Comparison of ENCODE assay signal across 27 cellular contexts in the genomic region with DNA sequence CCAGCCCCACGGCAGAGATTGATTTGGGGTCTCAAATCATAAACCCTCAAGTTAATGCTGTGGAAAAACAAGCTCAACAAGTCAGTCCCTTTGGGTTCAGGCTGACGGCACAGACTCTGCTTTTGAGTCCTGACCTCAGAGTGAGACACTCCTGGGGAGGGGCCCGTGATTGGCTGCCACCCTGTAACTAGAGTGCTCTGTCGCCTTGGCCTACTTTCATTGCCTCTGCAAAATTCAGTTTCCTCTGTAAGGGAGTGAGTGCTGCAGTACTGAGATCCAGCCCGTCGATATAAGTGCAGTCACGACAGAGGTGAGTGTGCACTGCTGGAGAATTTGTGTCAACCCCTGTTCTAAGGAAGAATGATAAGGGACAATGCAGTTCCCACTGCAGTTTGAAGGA.
"Had no signal": no experiment of that assay in that cellular context is flagged by ENCODE, and none has a peak within 500 bp of the region (broad histone marks: within the 10 kb centered on the region; RNA-seq: fewer than 3 reads in every experiment).

No MANE protein-coding gene starts in this region.

- H3K27me3 Mint-ChIP-seq: activated B cell treated with CpG ODN at 0.5 μM for 24 hours; activated CD8-positive, alpha-beta memory T cell treated with anti-CD3 and anti-CD28 coated beads, Interleukin-2, amount 10 ng/mL, durations not matched to agents 7 days and 5 days; activated naive CD8-positive, alpha-beta T cell; IgD-negative memory B cell had no signal

- H3K4me1 Mint-ChIP-seq: activated B cell treated with CpG ODN at 0.5 μM for 24 hours; activated CD8-positive, alpha-beta memory T cell treated with anti-CD3 and anti-CD28 coated beads, Interleukin-2, amount 10 ng/mL, durations not matched to agents 7 days and 5 days had no signal

- H3K27ac ChIP-seq: breast epithelium, SJSA1 had no signal

- H3K4me3 Mint-ChIP-seq: activated B cell treated with CpG ODN at 0.5 μM for 24 hours; activated CD8-positive, alpha-beta memory T cell treated with anti-CD3 and anti-CD28 coated beads, Interleukin-2, amount 10 ng/mL, durations not matched to agents 7 days and 5 days; activated naive CD4-positive, alpha-beta T cell treated with anti-CD3 and anti-CD28 coated beads for 36 hours; activated naive CD8-positive, alpha-beta T cell; activated T-cell treated with anti-CD3 and anti-CD28 coated beads, Interleukin-2, amount 50 U/mL, for 4 hours; IgD-negative memory B cell; T-helper 1 cell treated with Interleukin-12 subunit alpha and Interleukin-12 subunit beta and Interleukin-4 antibody, amounts not matched to agents 30 μg/mL and 1 μg/mL, for 36 hours had no signal

- H3K9me3 ChIP-seq: breast epithelium, SJSA1 had no signal

- DNase-seq: activated B cell treated with CpG ODN at 0.5 μM for 24 hours; activated CD4-positive, alpha-beta T cell treated with anti-CD3 and anti-CD28 coated beads, Interleukin-2, amount 50 U/mL, for 1 hour; activated CD8-positive, alpha-beta memory T cell treated with anti-CD3 and anti-CD28 coated beads, Interleukin-2, amount 10 ng/mL, durations not matched to agents 7 days and 5 days; activated gamma-delta T cell; activated naive CD4-positive, alpha-beta T cell treated with anti-CD3 and anti-CD28 coated beads for 36 hours; activated T-cell treated with anti-CD3 and anti-CD28 coated beads, Interleukin-2, amount 50 U/mL, for 4 hours; aorta; caudate nucleus; KG1; NCI-H1092; NCI-H1417; NCI-H1694; NCI-H2029; NCI-H345; NCI-H510A; NCI-H526 treated with DMSO at 0.1 percent for 48 hours; NCI-H82; Right ventricle myocardium superior; RPMI8226; T-helper 9 cell had no signal

- H3K36me3 Mint-ChIP-seq: activated CD8-positive, alpha-beta memory T cell treated with anti-CD3 and anti-CD28 coated beads, Interleukin-2, amount 10 ng/mL, durations not matched to agents 7 days and 5 days had no signal

- H3K9me3 Mint-ChIP-seq: activated B cell treated with CpG ODN at 0.5 μM for 24 hours; activated naive CD4-positive, alpha-beta T cell treated with anti-CD3 and anti-CD28 coated beads for 36 hours; activated T-cell treated with anti-CD3 and anti-CD28 coated beads, Interleukin-2, amount 50 U/mL, for 4 hours; IgD-negative memory B cell; T-helper 1 cell treated with Interleukin-12 subunit alpha and Interleukin-12 subunit beta and Interleukin-4 antibody, amounts not matched to agents 30 μg/mL and 1 μg/mL, for 36 hours had no signal

- H3K4me1 ChIP-seq: breast epithelium, SJSA1 had no signal

- H3K4me3 ChIP-seq: breast epithelium, SJSA1 had no signal

- H3K27me3 ChIP-seq: breast epithelium, SJSA1 had no signal

- ATAC-seq: activated CD8-positive, alpha-beta memory T cell treated with anti-CD3 and anti-CD28 coated beads, Interleukin-2, amount 10 ng/mL, durations not matched to agents 7 days and 5 days; activated T-cell treated with anti-CD3 and anti-CD28 coated beads, Interleukin-2, amount 50 U/mL, for 4 hours; Panc1; SK-N-SH treated with all-trans-retinoic acid at 6 μM for 48 hours had no signal

- H3K27ac Mint-ChIP-seq: activated B cell treated with CpG ODN at 0.5 μM for 24 hours; activated CD8-positive, alpha-beta memory T cell treated with anti-CD3 and anti-CD28 coated beads, Interleukin-2, amount 10 ng/mL, durations not matched to agents 7 days and 5 days; activated naive CD4-positive, alpha-beta T cell treated with anti-CD3 and anti-CD28 coated beads for 36 hours; activated naive CD8-positive, alpha-beta T cell; IgD-negative memory B cell; T-helper 1 cell treated with Interleukin-12 subunit alpha and Interleukin-12 subunit beta and Interleukin-4 antibody, amounts not matched to agents 30 μg/mL and 1 μg/mL, for 36 hours had no signal
